ENCODE assay signal across 20 cellular contexts in the genomic region with DNA sequence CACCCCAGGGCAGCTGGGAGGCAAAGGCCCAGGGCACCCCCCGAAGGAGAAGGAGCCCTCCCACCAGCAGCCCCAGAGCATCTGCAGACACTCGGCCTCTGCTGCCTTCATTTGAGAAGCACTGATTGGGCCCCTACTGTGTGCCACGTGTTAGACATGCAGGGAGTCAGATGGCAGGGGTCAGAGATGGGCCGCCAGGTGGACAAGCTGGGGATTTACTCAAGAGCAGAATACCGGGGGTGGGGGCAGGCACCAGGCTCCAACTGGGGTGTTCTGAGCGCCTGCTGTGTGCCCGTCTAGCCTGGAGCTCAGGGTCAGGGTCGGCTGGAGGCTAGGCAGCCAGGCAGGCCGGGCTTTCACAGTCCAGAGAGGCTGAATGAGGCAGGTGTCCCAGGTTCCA. TPM values are rescaled to one million over a fixed set of nuclear protein-coding genes. Genes with fewer than 3 reads are reported as not detected.
DNase-seq lines count a peak whose midpoint lies in the region; ATAC-seq, FAIRE-seq and TF ChIP-seq lines count a peak whose summit lies in the region.
"Had no signal": no experiment of that assay in that cellular context is flagged by ENCODE, and none has a peak within 500 bp of the region (broad histone marks: within the 10 kb centered on the region; RNA-seq: fewer than 3 reads in every experiment).

No MANE protein-coding gene starts in this region.

- CTCF ChIA-PET in HepG2 (lab: Yijun Ruan, JAX; ENCODE audit: low intra/inter-chr PET ratio, low total read pairs): no interaction called here

- POLR2A ChIA-PET in HepG2 (lab: Yijun Ruan, JAX): interaction anchor here (0.6 kb wide), 1 partner anchor 19 kb away, joined by 4 read pairs; a partner anchor contains a TSS

- H3K4me1 Mint-ChIP-seq in chondrocyte (ENCODE audit: low read depth): no peaks in the 10 kb centered on the region

- no peak for TF ChIP-seq CTCF in HepG2 (CRISPR knock-in tag; IDR thresholded peaks at IDR 0.05)
- TF ChIP-seq CTCF in right lobe of liver (IDR thresholded peaks at IDR 0.05): no peak
- peak; percentile 17 for TF ChIP-seq CTCF in chondrocyte (IDR thresholded peaks at IDR 0.05)

- no peak for TF ChIP-seq POLR2A in HepG2 (IDR thresholded peaks at IDR 0.05; ENCODE audit: insufficient read depth in 1 of 2, low read depth in 2 of 2, low read length in 2 of 2)
- no peak for TF ChIP-seq POLR2A in right lobe of liver (IDR thresholded peaks at IDR 0.05)

- no peak overlapping the region for H3K4me2 ChIP-seq in HepG2 (ENCODE audit: low read depth, low read length)

- ATAC-seq in HepG2 (peak; percentile 8; the same call in 2 of the 3 replicates), right lobe of liver (no peak), HG03280 (IDR thresholded peaks at IDR 0.05; ENCODE audit: unreplicated experiment) (no peak), GM18520 (IDR thresholded peaks at IDR 0.05; ENCODE audit: unreplicated experiment) (no peak), GM18517 (IDR thresholded peaks at IDR 0.05; ENCODE audit: unreplicated experiment) (no peak)
- ATAC-seq: GM12878 had no signal

- intact Hi-C loops in HepG2 (cut with micrococcal nuclease; ENCODE audit: unreplicated experiment) (no loop called here), right lobe of liver (cut with DNase I) (no loop called here)

- H3K4me3 Mint-ChIP-seq in chondrocyte (ENCODE audit: unreplicated experiment): no peak overlapping the region
- H3K4me3 Mint-ChIP-seq: IgD-negative memory B cell had no signal

- no peaks in the 10 kb centered on the region for H4K20me1 ChIP-seq in HepG2 (ENCODE audit: insufficient read depth, low read length)

- no peaks in the 10 kb centered on the region for H3K9me3 ChIP-seq in HepG2 (ENCODE audit: low read length)
- no peaks in the 10 kb centered on the region for H3K9me3 ChIP-seq in right lobe of liver
- H3K9me3 ChIP-seq: BLaER1 treated with 17β-estradiol and CSF1 and Interleukin-3, amounts not matched to agents 10 nM and 100 nM had no signal

- no peaks in the 10 kb centered on the region for H3K79me2 ChIP-seq in HepG2 (ENCODE audit: insufficient read depth, low read length)

- H3K27ac ChIP-seq in HepG2 (ENCODE audit: extremely low read length, insufficient read depth, low read length): no peak overlapping the region
- no peak overlapping the region for H3K27ac ChIP-seq in right lobe of liver
- H3K27ac ChIP-seq: BLaER1 treated with 17β-estradiol and CSF1 and Interleukin-3, amounts not matched to agents 10 nM and 100 nM had no signal

- no peak overlapping the region for H2AFZ ChIP-seq in HepG2 (ENCODE audit: low read length)

- peaks cover 21% of the 10 kb centered on the region for H3K36me3 Mint-ChIP-seq in chondrocyte (ENCODE audit: low read depth)
- H3K36me3 Mint-ChIP-seq: CD4-positive, CD25-positive, alpha-beta regulatory T cell; IgD-negative memory B cell had no signal

- TF ChIP-seq RAD21 in HepG2 (CRISPR knock-in tag; IDR thresholded peaks at IDR 0.05): no peak

- TF ChIP-seq EP300 in HepG2 (IDR thresholded peaks at IDR 0.05; ENCODE audit: low read depth in 2 of 2, low read length in 2 of 2): no peak
- no peak for TF ChIP-seq EP300 in HepG2 (CRISPR knock-in tag; IDR thresholded peaks at IDR 0.05; ENCODE audit: borderline replicate concordance)

- H3K9me3 Mint-ChIP-seq in chondrocyte (ENCODE audit: low read depth): no peaks in the 10 kb centered on the region
- H3K9me3 Mint-ChIP-seq: CD4-positive, CD25-positive, alpha-beta regulatory T cell; IgD-negative memory B cell had no signal

- H3K27ac Mint-ChIP-seq in chondrocyte (ENCODE audit: unreplicated experiment): no peak overlapping the region
- H3K27ac Mint-ChIP-seq: IgD-negative memory B cell had no signal

- BruUV-seq in HepG2 (replicated peaks; lab: Mats Ljungman, UMichigan): no TSS peak

- DNase-seq in HepG2 (ENCODE audit: low spot score) (peak; percentile 23), right lobe of liver (no peak), NAMALWA (ENCODE audit: low spot score) (peak; percentile 40), chondrocyte (ENCODE audit: low spot score) (no peak)
- no peak for DNase-seq in stimulated activated naive CD4-positive, alpha-beta T cell (lab: John Stamatoyannopoulos, UW)
- DNase-seq: 8988T, AML-193, DMS79 had no signal

- no peaks in the 10 kb centered on the region for H3K4me1 ChIP-seq in HepG2 (ENCODE audit: insufficient read depth, low read length)
- no peaks in the 10 kb centered on the region for H3K4me1 ChIP-seq in right lobe of liver

- FAIRE-seq in HepG2 (lab: Jason Lieb, UNC): no peak
- FAIRE-seq: GM12878, GM18507, GM19239 had no signal

- no peaks in the 10 kb centered on the region for H3K36me3 ChIP-seq in HepG2 (replicated peaks in 1 of 2; ENCODE audit: control insufficient read depth in 1 of 2, insufficient read depth in 2 of 2, low read length in 2 of 2)
- peaks cover 0 to 6% (median 0%) of the 10 kb centered on the region in 4 donors for H3K36me3 ChIP-seq in right lobe of liver

- H3K27me3 Mint-ChIP-seq in chondrocyte (ENCODE audit: low read depth): no peaks in the 10 kb centered on the region
- H3K27me3 Mint-ChIP-seq: CD4-positive, CD25-positive, alpha-beta regulatory T cell; IgD-negative memory B cell had no signal

- in situ Hi-C loops in HepG2 (cut with HindIII; ENCODE audit: extremely low pct_ligation_motif_present, low pct_unique_long_range_greater_than_20kb): loop anchor here (25.0 kb wide), 1 partner anchor 394 kb away; a partner anchor contains a TSS

- H3K4me3 ChIP-seq in HepG2 (replicated peaks in 1 of 3; ENCODE audit: insufficient read depth in 1 of 3, low read depth in 2 of 3, low read length in 3 of 3) (no peak overlapping the region), right lobe of liver (no peak overlapping the region)
- H3K4me3 ChIP-seq: BLaER1 treated with 17β-estradiol and CSF1 and Interleukin-3, amounts not matched to agents 10 nM and 100 nM; GM12878 had no signal

- 19% methylated on average over 5 of the region's 9 CpGs for WGBS in HepG2 (ENCODE audit: low lambda C conversion rate)
- WGBS in right lobe of liver (ENCODE audit: insufficient coverage, low coverage, low lambda C conversion rate, missing lambda C conversion rate): no CpG with 5 or more reads among the region's 9 CpGs

- H3K9ac ChIP-seq in HepG2 (ENCODE audit: insufficient read depth, low read depth, low read length): no peak overlapping the region
- H3K9ac ChIP-seq: BLaER1 treated with 17β-estradiol and CSF1 and Interleukin-3, amounts not matched to agents 10 nM and 100 nM had no signal

- H3K27me3 ChIP-seq in HepG2 (ENCODE audit: control insufficient read depth in 1 of 2, insufficient read depth in 2 of 2, low read length in 2 of 2) (peaks cover 0 to 11% of the 10 kb centered on the region in 2 experiments; a peak in 2 of 5 replicates), right lobe of liver (no peaks in the 10 kb centered on the region)
- H3K27me3 ChIP-seq: BLaER1 treated with 17β-estradiol and CSF1 and Interleukin-3, amounts not matched to agents 10 nM and 100 nM had no signal

RNA-seq across cellular contexts. Expression of a gene that starts 18.7 kb away (rescaled TPM):
- total RNA-seq in HepG2 (2016; rRNA removed; fragmentation: Illumina TruSeq; extraction: Trizol) (not detected in 2 replicates), right lobe of liver (under 1 TPM in 3 of 6 experiments, not detected in 3; 0.20 to 0.43 (median 0.43) TPM), chondrocyte (not detected in 3 replicates)
- total RNA-seq in HepG2 (2016; cell fraction: cytosol; rRNA removed; fragmentation: Illumina TruSeq; extraction: Trizol; ENCODE audit: low read depth): not detected in 2 replicates
- total RNA-seq in HepG2 (2016; cell fraction: insoluble cytoplasmic fraction; rRNA removed; fragmentation: Illumina TruSeq; extraction: Trizol): not detected in 2 replicates
- total RNA-seq in HepG2 (2016; cell fraction: membrane; rRNA removed; fragmentation: Illumina TruSeq; extraction: Trizol): not detected in 2 replicates
- not detected in 2 replicates for total RNA-seq in HepG2 (2016; cell fraction: nucleus; rRNA removed; fragmentation: Illumina TruSeq; extraction: Trizol)
- not detected in 2 replicates for polyA plus RNA-seq in HepG2 (2011; rRNA removed)
- polyA plus RNA-seq in HepG2 (2011; cell fraction: cytosol; rRNA removed): 0.04 TPM in 1 of 2 replicates, not detected in the other
- polyA plus RNA-seq in HepG2 (2011; cell fraction: nucleus; rRNA removed): 0.24 and 0.31 TPM in 2 replicates
- polyA plus RNA-seq in HepG2 (2012): not detected in 2 replicates
- not detected in 2 replicates for polyA plus RNA-seq in HepG2 (2016; cell fraction: cytosol; fragmentation: Illumina TruSeq; extraction: Trizol; ENCODE audit: low read depth)
- polyA plus RNA-seq in HepG2 (2016; cell fraction: insoluble cytoplasmic fraction; fragmentation: Illumina TruSeq; extraction: Trizol; ENCODE audit: low read depth): not detected in 2 replicates
- polyA plus RNA-seq in HepG2 (2016; cell fraction: membrane; fragmentation: Illumina TruSeq; extraction: Trizol; ENCODE audit: low read depth): not detected in 2 replicates
- not detected in 2 replicates for polyA plus RNA-seq in HepG2 (2016; cell fraction: nucleus; fragmentation: Illumina TruSeq; extraction: Trizol; ENCODE audit: insufficient read depth, low read depth)
- polyA minus RNA-seq in HepG2 (2011; rRNA and poly(A)+ RNA removed; ENCODE audit: low replicate concordance): not detected in 2 replicates
- polyA minus RNA-seq in HepG2 (2011; cell fraction: cytosol; rRNA and poly(A)+ RNA removed): not detected in 2 replicates
- polyA minus RNA-seq in HepG2 (2011; cell fraction: nucleus; rRNA and poly(A)+ RNA removed): not detected in 2 replicates
- total RNA-seq: CD4-positive, CD25-positive, alpha-beta regulatory T cell; G401; GM12878 had no signal
- polyA plus RNA-seq: CD4-positive, CD25-positive, alpha-beta regulatory T cell; GM12878; IgD-negative memory B cell had no signal

RNA-seq across cellular contexts. Expression of a gene that starts 23.7 kb away (rescaled TPM):
- total RNA-seq in HepG2 (2016; rRNA removed; fragmentation: Illumina TruSeq; extraction: Trizol) (not detected in 2 replicates), right lobe of liver (1 to 10 TPM in 2 of 6 experiments, under 1 TPM in 2, not detected in 2; 0.24 to 1.6 (median 0.83) TPM), chondrocyte (not detected in 3 replicates)
- total RNA-seq in HepG2 (2016; cell fraction: cytosol; rRNA removed; fragmentation: Illumina TruSeq; extraction: Trizol; ENCODE audit: low read depth): not detected in 2 replicates
- total RNA-seq in HepG2 (2016; cell fraction: insoluble cytoplasmic fraction; rRNA removed; fragmentation: Illumina TruSeq; extraction: Trizol): not detected in 2 replicates
- total RNA-seq in HepG2 (2016; cell fraction: membrane; rRNA removed; fragmentation: Illumina TruSeq; extraction: Trizol): not detected in 2 replicates
- total RNA-seq in HepG2 (2016; cell fraction: nucleus; rRNA removed; fragmentation: Illumina TruSeq; extraction: Trizol): not detected in 2 replicates
- polyA plus RNA-seq in HepG2 (2011; rRNA removed): 0.14 TPM in 1 of 2 replicates, not detected in the other
- polyA plus RNA-seq in HepG2 (2011; cell fraction: cytosol; rRNA removed): 0.14 and 0.15 TPM in 2 replicates
- 0.11 TPM in 1 of 2 replicates, not detected in the other for polyA plus RNA-seq in HepG2 (2011; cell fraction: nucleus; rRNA removed)
- not detected in 2 replicates for polyA plus RNA-seq in HepG2 (2012)
- polyA plus RNA-seq in HepG2 (2016; cell fraction: cytosol; fragmentation: Illumina TruSeq; extraction: Trizol; ENCODE audit: low read depth): not detected in 2 replicates
- polyA plus RNA-seq in HepG2 (2016; cell fraction: insoluble cytoplasmic fraction; fragmentation: Illumina TruSeq; extraction: Trizol; ENCODE audit: low read depth): not detected in 2 replicates
- polyA plus RNA-seq in HepG2 (2016; cell fraction: membrane; fragmentation: Illumina TruSeq; extraction: Trizol; ENCODE audit: low read depth): not detected in 2 replicates
- polyA plus RNA-seq in HepG2 (2016; cell fraction: nucleus; fragmentation: Illumina TruSeq; extraction: Trizol; ENCODE audit: insufficient read depth, low read depth): not detected in 2 replicates
- not detected in 2 replicates for polyA minus RNA-seq in HepG2 (2011; rRNA and poly(A)+ RNA removed; ENCODE audit: low replicate concordance)
- not detected in 2 replicates for polyA minus RNA-seq in HepG2 (2011; cell fraction: cytosol; rRNA and poly(A)+ RNA removed)
- polyA minus RNA-seq in HepG2 (2011; cell fraction: nucleus; rRNA and poly(A)+ RNA removed): not detected in 2 replicates
- total RNA-seq: CD4-positive, CD25-positive, alpha-beta regulatory T cell; G401; GM12878; HT-29 had no signal
- polyA plus RNA-seq: CD4-positive, CD25-positive, alpha-beta regulatory T cell; GM12878; IgD-negative memory B cell had no signal

RNA-seq across cellular contexts. Expression of a gene that starts 34.2 kb away (rescaled TPM):
- total RNA-seq in HepG2 (2016; rRNA removed; fragmentation: Illumina TruSeq; extraction: Trizol): not detected in 2 replicates
- not detected in 2 replicates for total RNA-seq in HepG2 (2016; cell fraction: cytosol; rRNA removed; fragmentation: Illumina TruSeq; extraction: Trizol; ENCODE audit: low read depth)
- total RNA-seq in HepG2 (2016; cell fraction: insoluble cytoplasmic fraction; rRNA removed; fragmentation: Illumina TruSeq; extraction: Trizol): not detected in 2 replicates
- not detected in 2 replicates for total RNA-seq in HepG2 (2016; cell fraction: membrane; rRNA removed; fragmentation: Illumina TruSeq; extraction: Trizol)
- not detected in 2 replicates for total RNA-seq in HepG2 (2016; cell fraction: nucleus; rRNA removed; fragmentation: Illumina TruSeq; extraction: Trizol)
- 0.05 and 0.12 TPM in 2 replicates for polyA plus RNA-seq in HepG2 (2011; rRNA removed)
- polyA plus RNA-seq in HepG2 (2011; cell fraction: cytosol; rRNA removed): 0.13 and 0.16 TPM in 2 replicates
- 0.35 TPM in 1 of 2 replicates, not detected in the other for polyA plus RNA-seq in HepG2 (2011; cell fraction: nucleus; rRNA removed)
- not detected in 2 replicates for polyA plus RNA-seq in HepG2 (2012)
- polyA plus RNA-seq in HepG2 (2016; cell fraction: cytosol; fragmentation: Illumina TruSeq; extraction: Trizol; ENCODE audit: low read depth): not detected in 2 replicates
- polyA plus RNA-seq in HepG2 (2016; cell fraction: insoluble cytoplasmic fraction; fragmentation: Illumina TruSeq; extraction: Trizol; ENCODE audit: low read depth): not detected in 2 replicates
- polyA plus RNA-seq in HepG2 (2016; cell fraction: membrane; fragmentation: Illumina TruSeq; extraction: Trizol; ENCODE audit: low read depth): not detected in 2 replicates
- not detected in 2 replicates for polyA plus RNA-seq in HepG2 (2016; cell fraction: nucleus; fragmentation: Illumina TruSeq; extraction: Trizol; ENCODE audit: insufficient read depth, low read depth)
- polyA minus RNA-seq in HepG2 (2011; rRNA and poly(A)+ RNA removed; ENCODE audit: low replicate concordance): not detected in 2 replicates
- polyA minus RNA-seq in HepG2 (2011; cell fraction: cytosol; rRNA and poly(A)+ RNA removed): not detected in 2 replicates
- polyA minus RNA-seq in HepG2 (2011; cell fraction: nucleus; rRNA and poly(A)+ RNA removed): not detected in 2 replicates
- total RNA-seq in right lobe of liver: 1 to 10 TPM in 1 of 6 experiments, under 1 TPM in 4, not detected in 1; 0.39 to 1.1 (median 0.81) TPM
- not detected in 3 replicates for total RNA-seq in chondrocyte
- total RNA-seq: CD4-positive, CD25-positive, alpha-beta regulatory T cell; G401; GM12878; H4; HT-29 had no signal
- polyA plus RNA-seq: CD4-positive, CD25-positive, alpha-beta regulatory T cell; IgD-negative memory B cell had no signal

RNA-seq across cellular contexts. Expression of a gene that starts 49.5 kb away (rescaled TPM):
- total RNA-seq in HepG2 (2016; rRNA removed; fragmentation: Illumina TruSeq; extraction: Trizol) (not detected in 2 replicates), right lobe of liver (not detected), chondrocyte (not detected in 3 replicates)
- total RNA-seq in HepG2 (2016; cell fraction: cytosol; rRNA removed; fragmentation: Illumina TruSeq; extraction: Trizol; ENCODE audit: low read depth): not detected in 2 replicates
- not detected in 2 replicates for total RNA-seq in HepG2 (2016; cell fraction: insoluble cytoplasmic fraction; rRNA removed; fragmentation: Illumina TruSeq; extraction: Trizol)
- not detected in 2 replicates for total RNA-seq in HepG2 (2016; cell fraction: membrane; rRNA removed; fragmentation: Illumina TruSeq; extraction: Trizol)
- not detected in 2 replicates for total RNA-seq in HepG2 (2016; cell fraction: nucleus; rRNA removed; fragmentation: Illumina TruSeq; extraction: Trizol)
- not detected in 2 replicates for polyA plus RNA-seq in HepG2 (2011; rRNA removed)
- not detected in 2 replicates for polyA plus RNA-seq in HepG2 (2011; cell fraction: cytosol; rRNA removed)
- not detected in 2 replicates for polyA plus RNA-seq in HepG2 (2011; cell fraction: nucleus; rRNA removed)
- polyA plus RNA-seq in HepG2 (2012): not detected in 2 replicates
- polyA plus RNA-seq in HepG2 (2016; cell fraction: cytosol; fragmentation: Illumina TruSeq; extraction: Trizol; ENCODE audit: low read depth): not detected in 2 replicates
- not detected in 2 replicates for polyA plus RNA-seq in HepG2 (2016; cell fraction: insoluble cytoplasmic fraction; fragmentation: Illumina TruSeq; extraction: Trizol; ENCODE audit: low read depth)
- polyA plus RNA-seq in HepG2 (2016; cell fraction: membrane; fragmentation: Illumina TruSeq; extraction: Trizol; ENCODE audit: low read depth): not detected in 2 replicates
- not detected in 2 replicates for polyA plus RNA-seq in HepG2 (2016; cell fraction: nucleus; fragmentation: Illumina TruSeq; extraction: Trizol; ENCODE audit: insufficient read depth, low read depth)
- not detected in 2 replicates for polyA minus RNA-seq in HepG2 (2011; rRNA and poly(A)+ RNA removed; ENCODE audit: low replicate concordance)
- not detected in 2 replicates for polyA minus RNA-seq in HepG2 (2011; cell fraction: cytosol; rRNA and poly(A)+ RNA removed)
- not detected in 2 replicates for polyA minus RNA-seq in HepG2 (2011; cell fraction: nucleus; rRNA and poly(A)+ RNA removed)
- total RNA-seq: CD4-positive, CD25-positive, alpha-beta regulatory T cell; G401; GM12878; H4; HT-29 had no signal
- polyA plus RNA-seq: CD4-positive, CD25-positive, alpha-beta regulatory T cell; GM12878; IgD-negative memory B cell had no signal

RNA-seq across cellular contexts. Expression of a gene that starts 53.4 kb away (rescaled TPM):
- total RNA-seq in HepG2 (2016; rRNA removed; fragmentation: Illumina TruSeq; extraction: Trizol) (0.40 and 0.56 TPM in 2 replicates), right lobe of liver (10 to 100 TPM in 1 of 6 experiments, 1 to 10 TPM in 3, under 1 TPM in 2; 0.56 to 14.0 (median 5.0) TPM), chondrocyte (55.9 to 73.4 TPM (median 73.2 TPM) in 3 replicates)
- under 0.01 TPM in 1 of 2 replicates, not detected in the other for total RNA-seq in HepG2 (2016; cell fraction: cytosol; rRNA removed; fragmentation: Illumina TruSeq; extraction: Trizol; ENCODE audit: low read depth)
- 0.30 and 0.52 TPM in 2 replicates for total RNA-seq in HepG2 (2016; cell fraction: insoluble cytoplasmic fraction; rRNA removed; fragmentation: Illumina TruSeq; extraction: Trizol)
- 0.17 and 0.22 TPM in 2 replicates for total RNA-seq in HepG2 (2016; cell fraction: membrane; rRNA removed; fragmentation: Illumina TruSeq; extraction: Trizol)
- total RNA-seq in HepG2 (2016; cell fraction: nucleus; rRNA removed; fragmentation: Illumina TruSeq; extraction: Trizol): 0.59 and 1.2 TPM in 2 replicates
- polyA plus RNA-seq in HepG2 (2011; rRNA removed): 1.8 and 3.0 TPM in 2 replicates
- polyA plus RNA-seq in HepG2 (2011; cell fraction: cytosol; rRNA removed): 1.9 and 2.4 TPM in 2 replicates
- 13.0 and 15.5 TPM in 2 replicates for polyA plus RNA-seq in HepG2 (2011; cell fraction: nucleus; rRNA removed)
- polyA plus RNA-seq in HepG2 (2012): 0.21 and 1.4 TPM in 2 replicates
- polyA plus RNA-seq in HepG2 (2016; cell fraction: cytosol; fragmentation: Illumina TruSeq; extraction: Trizol; ENCODE audit: low read depth): 0.03 and 0.05 TPM in 2 replicates
- 0.22 TPM in 2 replicates for polyA plus RNA-seq in HepG2 (2016; cell fraction: insoluble cytoplasmic fraction; fragmentation: Illumina TruSeq; extraction: Trizol; ENCODE audit: low read depth)
- 0.10 and 0.14 TPM in 2 replicates for polyA plus RNA-seq in HepG2 (2016; cell fraction: membrane; fragmentation: Illumina TruSeq; extraction: Trizol; ENCODE audit: low read depth)
- 1.6 and 2.0 TPM in 2 replicates for polyA plus RNA-seq in HepG2 (2016; cell fraction: nucleus; fragmentation: Illumina TruSeq; extraction: Trizol; ENCODE audit: insufficient read depth, low read depth)
- polyA minus RNA-seq in HepG2 (2011; rRNA and poly(A)+ RNA removed; ENCODE audit: low replicate concordance): 0.40 and 7.6 TPM in 2 replicates
- 3.0 and 3.5 TPM in 2 replicates for polyA minus RNA-seq in HepG2 (2011; cell fraction: cytosol; rRNA and poly(A)+ RNA removed)
- polyA minus RNA-seq in HepG2 (2011; cell fraction: nucleus; rRNA and poly(A)+ RNA removed): 2.7 and 4.5 TPM in 2 replicates
- polyA plus RNA-seq: IgD-negative memory B cell had no signal

Comparison
In these comparisons a context has a peak if more than half of its experiments do, and no peak if none do; other contexts are left out.
1. DNase-seq: peak in HepG2 (single experiment) and NAMALWA (single experiment); none in right lobe of liver (0 of 3), chondrocyte (single experiment) and stimulated activated naive CD4-positive, alpha-beta T cell (0 of 6).